10 cellular contexts compared by ENCODE assay signal in the genomic region with DNA sequence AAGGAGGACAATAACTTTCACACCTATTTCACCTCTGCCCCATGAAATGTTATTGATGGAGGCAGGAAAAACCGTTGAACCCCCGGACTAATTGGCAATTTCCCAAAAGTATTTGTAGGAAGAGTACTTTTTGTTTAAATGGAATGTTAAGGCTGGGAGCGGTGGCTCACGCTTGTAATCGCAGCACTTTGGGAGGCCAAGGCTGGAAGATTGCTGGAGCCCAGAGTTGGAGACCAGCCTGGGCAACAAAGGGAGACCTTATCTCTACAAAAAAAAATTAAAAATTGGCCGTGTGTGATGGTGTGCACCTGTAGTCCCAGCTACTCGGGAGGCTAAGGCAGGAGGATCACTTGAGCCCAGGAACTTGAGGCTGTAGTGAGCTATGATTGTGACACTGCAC. TPM values are rescaled to one million over a fixed set of nuclear protein-coding genes. Genes with fewer than 3 reads are reported as not detected.
A peak's percentile ranks its signal among the peaks of the same experiment; 100 is the strongest.
DNase-seq lines count a peak whose midpoint lies in the region; ATAC-seq and TF ChIP-seq lines count a peak whose summit lies in the region.
"Had no signal": no experiment of that assay in that cellular context is flagged by ENCODE, and none has a peak within 500 bp of the region (broad histone marks: within the 10 kb centered on the region; RNA-seq: fewer than 3 reads in every experiment).

No MANE protein-coding gene starts in this region.

- 59% methylated on average over 7 of the region's 7 CpGs for whole genome bisulfite sequencing in urinary bladder

- H3K4me3 ChIP-seq in left ventricle myocardium inferior (peak overlapping the region; percentile 67), cardiac fibroblast (replicated peaks in 1 of 2; ENCODE audit: low read depth in 2 of 2, low read length in 2 of 2) (peak overlapping the region; percentile 42), urinary bladder (ENCODE audit: low read depth, low read length) (peak overlapping the region; percentile 41)

- DNase-seq in left ventricle myocardium inferior = no peak
- DNase-seq in Right ventricle myocardium inferior (ENCODE audit: missing footprints) = no peak
- no peak for DNase-seq in cardiac fibroblast (ENCODE audit: low read depth in 2 of 2)
- DNase-seq in naive B cell = no peak
- DNase-seq in hippocampal formation (lab: John Stamatoyannopoulos, UW) = no peak
- DNase-seq in dermis blood vessel endothelial cell = no peak
- DNase-seq: NCI-H2107, SK-N-SH had no signal

- intact Hi-C loops in left ventricle myocardium inferior (cut with micrococcal nuclease) (no loop called here), Right ventricle myocardium inferior (cut with DNase I) (no loop called here)

- H3K27me3 ChIP-seq in left ventricle myocardium inferior (ENCODE audit: low read depth) = no peaks in the 10 kb centered on the region

- H3K9me3 ChIP-seq in left ventricle myocardium inferior (replicated peaks) = peaks cover 4% of the 10 kb centered on the region
- H3K9me3 ChIP-seq: SK-N-SH had no signal

- peaks cover 0 to 3% (median 0%) of the 10 kb centered on the region in 7 donors for H3K9me3 Mint-ChIP-seq in naive B cell

- H3K27ac ChIP-seq in left ventricle myocardium inferior (replicated peaks) (peak overlapping the region; percentile 87), urinary bladder (ENCODE audit: low read depth) (no peak overlapping the region)

- no peaks in the 10 kb centered on the region for H3K27me3 Mint-ChIP-seq in naive B cell

- H3K27ac Mint-ChIP-seq in naive B cell = peak overlapping the region in 4 of 6 donors; percentile 36 to 98 (median 94)

- peaks cover 15 to 20% (median 18%) of the 10 kb centered on the region in 3 donors for H3K4me1 Mint-ChIP-seq in naive B cell

- no peaks in the 10 kb centered on the region for H3K36me3 Mint-ChIP-seq in naive B cell

- TF ChIP-seq CTCF in left ventricle myocardium inferior (IDR thresholded peaks at IDR 0.05; ENCODE audit: borderline replicate concordance) (no peak), cardiac fibroblast (IDR thresholded peaks at IDR 0.05; ENCODE audit: low read depth, low read length) (no peak)

- peaks cover 18% of the 10 kb centered on the region for H3K4me1 ChIP-seq in left ventricle myocardium inferior
- H3K4me1 ChIP-seq in urinary bladder (ENCODE audit: insufficient read depth) = no peaks in the 10 kb centered on the region

- ATAC-seq in Right ventricle myocardium inferior = no peak
- no peak for ATAC-seq in naive B cell (ENCODE audit: low read depth in 2 of 2)
- no peak for ATAC-seq in HG02981 (IDR thresholded peaks at IDR 0.05; ENCODE audit: unreplicated experiment)

- no peaks in the 10 kb centered on the region for H3K36me3 ChIP-seq in left ventricle myocardium inferior
- no peaks in the 10 kb centered on the region for H3K36me3 ChIP-seq in urinary bladder (ENCODE audit: insufficient read depth)

- H3K4me3 Mint-ChIP-seq in naive B cell = peak overlapping the region; percentile 92 to 98 (median 95)

RNA-seq across cellular contexts. Expression of gene SPTLC2, which starts 26.0 kb away (rescaled TPM):
- 11.5 TPM for total RNA-seq in left ventricle myocardium inferior
- 10.8 TPM for total RNA-seq in Right ventricle myocardium inferior
- polyA plus RNA-seq in naive B cell (ENCODE audit: low read depth in 6 of 6) = 10 to 100 TPM in 5 of 6 donors, 1 to 10 TPM in 1; 2.1 to 37.2 (median 32.8) TPM
- 55.0 TPM for total RNA-seq in urinary bladder
- polyA plus RNA-seq in urinary bladder = 12.8 TPM
- 104 and 143 TPM in 2 replicates for total RNA-seq in dermis blood vessel endothelial cell
